Comparison of ENCODE assay signal across 15 cellular contexts in genomic region chr7:70679666-70680065, GRCh38.
DNase-seq lines count a peak whose midpoint lies in the region; ATAC-seq and TF ChIP-seq lines count a peak whose summit lies in the region.
"Had no signal": no experiment of that assay in that cellular context is flagged by ENCODE, and none has a peak within 500 bp of the region (broad histone marks: within the 10 kb centered on the region; RNA-seq: fewer than 3 reads in every experiment).

No MANE protein-coding gene starts in this region.

- H3K36me3 Mint-ChIP-seq in activated CD4-positive, alpha-beta T cell treated with anti-CD3 and anti-CD28 coated beads, Interleukin-2, amount 10 ng/mL, durations not matched to agents 24 days and 14 days (ENCODE audit: low read depth), result no peaks in the 10 kb centered on the region
- H3K36me3 Mint-ChIP-seq in activated CD8-positive, alpha-beta T cell treated with anti-CD3 and anti-CD28 coated beads for 36 hours (ENCODE audit: low read depth), result no peaks in the 10 kb centered on the region

- H3K4me3 Mint-ChIP-seq in activated CD4-positive, alpha-beta T cell treated with anti-CD3 and anti-CD28 coated beads, Interleukin-2, amount 10 ng/mL, durations not matched to agents 24 days and 14 days, result peak overlapping the region; percentile 13
- H3K4me3 Mint-ChIP-seq in activated CD8-positive, alpha-beta T cell treated with anti-CD3 and anti-CD28 coated beads for 36 hours, result peak overlapping the region; percentile 28

- DNase-seq in activated CD4-positive, alpha-beta T cell treated with anti-CD3 and anti-CD28 coated beads, Interleukin-2, amount 10 ng/mL, durations not matched to agents 24 days and 14 days, result no peak
- no peak for DNase-seq in activated CD4-positive, alpha-beta T cell treated with anti-CD3 and anti-CD28 coated beads, Interleukin-2, amount 50 U/mL, for 1 hour
- DNase-seq in activated CD8-positive, alpha-beta T cell treated with anti-CD3 and anti-CD28 coated beads for 36 hours, result peak; percentile 57
- no peak for DNase-seq in sciatic nerve (ENCODE audit: low spot score)
- no peak for DNase-seq in breast epithelium (ENCODE audit: low spot score in 2 of 2)
- no peak for DNase-seq in upper lobe of right lung
- DNase-seq: 8988T, anterior cingulate cortex, COR-L47, foreskin keratinocyte, MM.1S, NCI-H2171 treated with DMSO at 0.1 percent for 48 hours, SJCRH30 had no signal

- H3K27ac Mint-ChIP-seq in activated CD4-positive, alpha-beta T cell treated with anti-CD3 and anti-CD28 coated beads, Interleukin-2, amount 10 ng/mL, durations not matched to agents 24 days and 14 days, result peak overlapping the region; percentile 61
- peak overlapping the region; percentile 77 for H3K27ac Mint-ChIP-seq in activated CD8-positive, alpha-beta T cell treated with anti-CD3 and anti-CD28 coated beads for 36 hours

- no peaks in the 10 kb centered on the region for H3K4me1 ChIP-seq in breast epithelium
- no peaks in the 10 kb centered on the region for H3K4me1 ChIP-seq in upper lobe of right lung
- H3K4me1 ChIP-seq: foreskin keratinocyte had no signal

- POLR2A ChIA-PET in activated CD8-positive, alpha-beta T cell treated with anti-CD3 and anti-CD28 coated beads for 36 hours (lab: Charles Lee), result no interaction called here

- TF ChIP-seq CTCF in activated CD8-positive, alpha-beta T cell treated with anti-CD3 and anti-CD28 coated beads for 36 hours (IDR thresholded peaks at IDR 0.05), result no peak
- TF ChIP-seq CTCF in breast epithelium (IDR thresholded peaks at IDR 0.05) (no peak), upper lobe of right lung (IDR thresholded peaks at IDR 0.05) (no peak)

- H3K36me3 ChIP-seq in breast epithelium, result no peaks in the 10 kb centered on the region
- H3K36me3 ChIP-seq in upper lobe of right lung, result no peaks in the 10 kb centered on the region
- H3K36me3 ChIP-seq: SJCRH30 had no signal

- H3K9me3 ChIP-seq in breast epithelium, result no peaks in the 10 kb centered on the region
- no peaks in the 10 kb centered on the region for H3K9me3 ChIP-seq in upper lobe of right lung
- H3K9me3 ChIP-seq: SJCRH30 had no signal

- H3K27ac ChIP-seq in breast epithelium (no peak overlapping the region), upper lobe of right lung (no peak overlapping the region)
- H3K27ac ChIP-seq: foreskin keratinocyte, SJCRH30 had no signal

- H3K9me3 Mint-ChIP-seq in activated CD4-positive, alpha-beta T cell treated with anti-CD3 and anti-CD28 coated beads, Interleukin-2, amount 10 ng/mL, durations not matched to agents 24 days and 14 days, result peaks cover 5% of the 10 kb centered on the region
- no peaks in the 10 kb centered on the region for H3K9me3 Mint-ChIP-seq in activated CD8-positive, alpha-beta T cell treated with anti-CD3 and anti-CD28 coated beads for 36 hours

- intact Hi-C loops in activated CD4-positive, alpha-beta T cell treated with anti-CD3 and anti-CD28 coated beads, Interleukin-2, amount 10 ng/mL, durations not matched to agents 24 days and 14 days (cut with micrococcal nuclease), result loop anchor here (1.0 kb wide), 1 partner anchor 31 kb away; no protein-coding TSS in a partner anchor
- intact Hi-C loops in activated CD8-positive, alpha-beta T cell treated with anti-CD3 and anti-CD28 coated beads for 36 hours (cut with micrococcal nuclease), result loop anchor here (5.0 kb wide), 1 partner anchor 32 kb away; no protein-coding TSS in a partner anchor
- intact Hi-C loops in sciatic nerve (cut with DNase I) (no loop called here), breast epithelium (cut with DNase I; ENCODE audit: low total_unique reads) (no loop called here), upper lobe of right lung (cut with DNase I) (no loop called here)

- ATAC-seq in GM21526 (IDR thresholded peaks at IDR 0.05; ENCODE audit: low FRiP score, unreplicated experiment), result peak; percentile 43
- peak; percentile 82 for ATAC-seq in activated CD8-positive, alpha-beta T cell treated with anti-CD3 and anti-CD28 coated beads for 36 hours
- peak; percentile 16 for ATAC-seq in sciatic nerve
- ATAC-seq in HG03469 (IDR thresholded peaks at IDR 0.05; ENCODE audit: unreplicated experiment), result no peak
- no peak for ATAC-seq in upper lobe of right lung
- ATAC-seq: foreskin keratinocyte had no signal

- peaks cover 15% of the 10 kb centered on the region for H3K27me3 Mint-ChIP-seq in activated CD4-positive, alpha-beta T cell treated with anti-CD3 and anti-CD28 coated beads, Interleukin-2, amount 10 ng/mL, durations not matched to agents 24 days and 14 days
- H3K27me3 Mint-ChIP-seq in activated CD8-positive, alpha-beta T cell treated with anti-CD3 and anti-CD28 coated beads for 36 hours, result no peaks in the 10 kb centered on the region

- TF ChIP-seq POLR2A in breast epithelium (IDR thresholded peaks at IDR 0.05), result no peak

- H3K4me3 ChIP-seq in breast epithelium (no peak overlapping the region), upper lobe of right lung (no peak overlapping the region)
- H3K4me3 ChIP-seq: SJCRH30 had no signal

- peaks cover 20% of the 10 kb centered on the region for H3K4me1 Mint-ChIP-seq in activated CD4-positive, alpha-beta T cell treated with anti-CD3 and anti-CD28 coated beads, Interleukin-2, amount 10 ng/mL, durations not matched to agents 24 days and 14 days
- H3K4me1 Mint-ChIP-seq in activated CD8-positive, alpha-beta T cell treated with anti-CD3 and anti-CD28 coated beads for 36 hours (ENCODE audit: low read depth), result peaks cover 39% of the 10 kb centered on the region

- H3K27me3 ChIP-seq in breast epithelium (no peaks in the 10 kb centered on the region), upper lobe of right lung (no peaks in the 10 kb centered on the region)
- H3K27me3 ChIP-seq: foreskin keratinocyte, SJCRH30 had no signal

- CTCF ChIA-PET in activated CD8-positive, alpha-beta T cell treated with anti-CD3 and anti-CD28 coated beads for 36 hours (lab: Charles Lee), result interaction anchor here (2.7 kb wide), 1 partner anchor 18 kb away, joined by 9 read pairs; no protein-coding TSS in a partner anchor

Comparison
In these comparisons a context has a peak if more than half of its experiments do, and no peak if none do; other contexts are left out.
1. ATAC-seq: peak in GM21526 (single experiment), activated CD8-positive, alpha-beta T cell treated with anti-CD3 and anti-CD28 coated beads for 36 hours (single experiment) and sciatic nerve (single experiment); none in HG03469 (single experiment) and upper lobe of right lung (single experiment).
2. intact Hi-C loops: an anchor here in activated CD4-positive, alpha-beta T cell treated with anti-CD3 and anti-CD28 coated beads, Interleukin-2, amount 10 ng/mL, durations not matched to agents 24 days and 14 days (1.0 kb wide) and activated CD8-positive, alpha-beta T cell treated with anti-CD3 and anti-CD28 coated beads for 36 hours (5.0 kb wide); none called in sciatic nerve, breast epithelium and upper lobe of right lung.